16 cellular contexts compared by ENCODE assay signal in the genomic region with DNA sequence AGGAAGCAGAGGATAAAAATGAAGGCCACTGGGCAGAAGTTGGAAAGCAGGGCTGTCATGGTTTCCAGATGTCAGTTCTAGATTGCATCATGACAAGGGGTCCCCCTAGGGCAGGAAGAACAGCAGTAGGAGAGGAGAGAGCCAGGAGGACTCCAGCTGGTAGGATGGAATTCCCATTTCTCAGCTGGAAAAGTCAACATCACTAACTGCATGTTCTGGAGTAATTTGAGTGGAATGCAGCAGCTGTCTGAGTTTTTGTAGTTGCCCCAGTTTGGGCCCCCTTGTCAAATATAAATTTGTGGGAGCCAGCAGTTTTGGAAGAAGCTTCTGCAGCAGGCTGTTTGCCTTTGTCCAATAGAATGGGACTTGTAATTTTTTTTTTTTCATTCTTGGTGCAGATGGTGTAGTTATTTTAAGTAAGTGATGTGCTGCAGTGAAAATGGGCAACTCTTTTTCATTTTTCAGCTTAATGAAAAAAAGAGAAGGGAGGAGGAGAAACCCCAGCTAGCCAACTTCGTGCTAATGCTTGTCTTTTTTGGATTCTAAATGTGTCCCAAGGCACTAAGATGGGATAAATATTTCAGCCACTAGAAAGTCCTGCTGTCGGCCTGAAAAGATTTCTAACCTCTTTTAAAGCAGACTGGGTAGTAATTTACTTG.
A peak's percentile ranks its signal among the peaks of the same experiment; 100 is the strongest.
DNase-seq lines count a peak whose midpoint lies in the region; ATAC-seq and TF ChIP-seq lines count a peak whose summit lies in the region.
"Had no signal": no experiment of that assay in that cellular context is flagged by ENCODE, and none has a peak within 500 bp of the region (broad histone marks: within the 10 kb centered on the region; RNA-seq: fewer than 3 reads in every experiment).

No MANE protein-coding gene starts in this region.

- H3K14ac ChIP-seq in mesenchymal stem cell (ENCODE audit: low read length in 2 of 2) = no peak overlapping the region

- ATAC-seq in HG02571 (IDR thresholded peaks at IDR 0.05; ENCODE audit: unreplicated experiment) = no peak
- ATAC-seq: body of pancreas had no signal

- no peak overlapping the region for H4K8ac ChIP-seq in mesenchymal stem cell (ENCODE audit: low read length)

- no peak overlapping the region for H3K23ac ChIP-seq in mesenchymal stem cell (ENCODE audit: low read length in 2 of 2)

- H2BK12ac ChIP-seq in mesenchymal stem cell (ENCODE audit: low read length in 2 of 2) = peak overlapping the region in 1 of 2 experiments; percentile 28

- TF ChIP-seq CTCF in AG09309 (IDR thresholded peaks at IDR 0.05; ENCODE audit: control insufficient read depth, insufficient read depth, low read depth, low read length, missing control alignments) = no peak

- no peak overlapping the region for H2BK5ac ChIP-seq in mesenchymal stem cell (ENCODE audit: low read depth, low read length, poor library complexity, severe bottlenecking)

- H3K4me1 ChIP-seq in mesenchymal stem cell (ENCODE audit: control insufficient read depth, insufficient read depth, low read depth, low read length) = peaks cover 18% of the 10 kb centered on the region

- no peak overlapping the region for H3K4ac ChIP-seq in mesenchymal stem cell (ENCODE audit: low read depth in 1 of 2, low read length in 2 of 2)

- peak; percentile 43 for DNase-seq in AG09309 (ENCODE audit: low read depth)
- DNase-seq in HT1080 (ENCODE audit: low read depth) = peak; percentile 11
- DNase-seq in cerebellar cortex (ENCODE audit: low spot score) = peak; percentile 68
- DNase-seq in mesenchymal stem cell = peak; percentile 75
- no peak for DNase-seq in NOMO-1 treated with dmso at 0.1 percent for 144 hours (lab: John Stamatoyannopoulos, UW; ENCODE audit: unreplicated experiment)
- no peak for DNase-seq in GM19238 (ENCODE audit: insufficient read length, low spot score)
- DNase-seq in NCI-H2107 treated with DMSO at 0.1 percent for 48 hours (lab: John Stamatoyannopoulos, UW; ENCODE audit: unreplicated experiment) = no peak
- DNase-seq: activated T-cell treated with anti-CD3 and anti-CD28 coated beads, Interleukin-2, amount 50 U/mL, for 48 hours; body of pancreas; KG1; naive thymus-derived CD4-positive, alpha-beta T cell; NCI-H345; SHP77 treated with DMSO at 0.1 percent for 48 hours; upper lobe of left lung had no signal

- H3K9ac ChIP-seq in mesenchymal stem cell (ENCODE audit: low read length) = peak overlapping the region; percentile 15

- WGBS in mesenchymal stem cell = 25% methylated on average over 1 of the region's 2 CpGs

- H3K79me1 ChIP-seq in mesenchymal stem cell (replicated peaks; ENCODE audit: low read length, poor library complexity, severe bottlenecking) = peaks cover 17% of the 10 kb centered on the region

- H3K9me3 ChIP-seq in mesenchymal stem cell (ENCODE audit: control insufficient read depth, low read length) = no peaks in the 10 kb centered on the region
- H3K9me3 ChIP-seq: body of pancreas, upper lobe of left lung had no signal

- no peak overlapping the region for H2AK5ac ChIP-seq in mesenchymal stem cell (ENCODE audit: low read length, severe bottlenecking)

- no peak overlapping the region for H4K91ac ChIP-seq in mesenchymal stem cell (ENCODE audit: low read length)

- no peak overlapping the region for H3K4me2 ChIP-seq in mesenchymal stem cell (ENCODE audit: low read length, poor library complexity, severe bottlenecking)
- H3K4me2 ChIP-seq: smooth muscle cell had no signal

- no peak overlapping the region for H2AFZ ChIP-seq in mesenchymal stem cell (ENCODE audit: low read depth, low read length)

- H3K27ac ChIP-seq in mesenchymal stem cell (ENCODE audit: low read length, poor library complexity, severe bottlenecking) = no peak overlapping the region
- H3K27ac ChIP-seq: body of pancreas, upper lobe of left lung had no signal

- no peaks in the 10 kb centered on the region for H3K36me3 ChIP-seq in mesenchymal stem cell (ENCODE audit: control insufficient read depth in 1 of 2, insufficient read depth in 2 of 2, low read depth in 1 of 2, low read length in 2 of 2)
- H3K36me3 ChIP-seq: upper lobe of left lung had no signal

- no peaks in the 10 kb centered on the region for H3K27me3 ChIP-seq in mesenchymal stem cell (ENCODE audit: control insufficient read depth in 1 of 2, insufficient read depth in 1 of 2, low read length in 2 of 2)
- H3K27me3 ChIP-seq: body of pancreas, upper lobe of left lung had no signal

- no peak overlapping the region for H2BK120ac ChIP-seq in mesenchymal stem cell (ENCODE audit: low read depth, low read length)

- no peak overlapping the region for H3K18ac ChIP-seq in mesenchymal stem cell (ENCODE audit: low read depth in 1 of 2, low read length in 2 of 2)

- H3K4me3 ChIP-seq in AG09309 (ENCODE audit: control insufficient read depth, low read depth, low read length) (no peak overlapping the region), mesenchymal stem cell (ENCODE audit: insufficient read depth in 1 of 2, low read depth in 1 of 2, low read length in 2 of 2) (no peak overlapping the region)
- H3K4me3 ChIP-seq: body of pancreas, smooth muscle cell, upper lobe of left lung had no signal

- no peak overlapping the region for H2BK15ac ChIP-seq in mesenchymal stem cell (ENCODE audit: low read depth, poor library complexity, severe bottlenecking)

Comparison
In these comparisons a context has a peak if more than half of its experiments do, and no peak if none do; other contexts are left out.
1. DNase-seq: peak in AG09309 (single experiment), HT1080 (single experiment), cerebellar cortex (single experiment) and mesenchymal stem cell (single experiment); none in NOMO-1 treated with dmso at 0.1 percent for 144 hours (single experiment), GM19238 (single experiment) and NCI-H2107 treated with DMSO at 0.1 percent for 48 hours (single experiment).